ENCODE assay signal across 9 cellular contexts in the genomic region with DNA sequence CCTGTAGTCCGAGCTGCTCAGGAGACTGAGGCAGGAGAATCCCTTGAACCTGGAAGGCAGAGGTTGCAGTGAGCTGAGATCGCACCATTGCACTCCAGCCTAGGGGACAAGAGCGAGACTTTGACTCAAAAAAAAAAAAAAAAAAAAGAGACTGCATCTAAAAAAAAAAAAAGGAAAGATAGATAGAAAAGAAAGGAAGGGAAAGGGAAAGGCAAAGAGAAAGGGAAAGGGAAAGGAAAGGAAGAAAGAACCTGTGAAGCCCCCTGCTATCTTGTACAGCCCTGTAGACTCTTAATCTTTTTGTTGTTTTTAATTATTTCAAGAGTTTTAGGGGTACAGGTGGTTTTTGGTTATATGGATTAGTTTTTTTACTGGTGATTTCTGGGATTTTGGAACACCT. TPM values are rescaled to one million over a fixed set of nuclear protein-coding genes. Genes with fewer than 3 reads are reported as not detected.
"Had no signal": no experiment of that assay in that cellular context is flagged by ENCODE, and none has a peak within 500 bp of the region (broad histone marks: within the 10 kb centered on the region; RNA-seq: fewer than 3 reads in every experiment).

No MANE protein-coding gene starts in this region.

- H3K9me3 ChIP-seq: HAP-1 had no signal

- DNase-seq: GM23248, GOT3, H7, H9, HCEC 1CT, HFFc6 had no signal

- H3K4me2 ChIP-seq: GM23338 had no signal

- H2AFZ ChIP-seq: GM23248, GM23338 had no signal

- H3K4me1 ChIP-seq: HAP-1 had no signal

- H3K4me3 ChIP-seq: GM23248, GM23338, HAP-1 had no signal

- H3K36me3 ChIP-seq: HAP-1 had no signal

- H3K27ac ChIP-seq: GM23248 had no signal

RNA-seq across cellular contexts. Expression of a gene that starts 59.5 kb away (rescaled TPM):
- total RNA-seq: H4 had no signal
